9 cellular contexts compared by ENCODE assay signal in genomic region chr22:22201185-22201924, GRCh38. TPM values are rescaled to one million over a fixed set of nuclear protein-coding genes. Genes with fewer than 3 reads are reported as not detected.
DNase-seq lines count a peak whose midpoint lies in the region; ATAC-seq, FAIRE-seq and TF ChIP-seq lines count a peak whose summit lies in the region.
"Had no signal": no experiment of that assay in that cellular context is flagged by ENCODE, and none has a peak within 500 bp of the region (broad histone marks: within the 10 kb centered on the region; RNA-seq: fewer than 3 reads in every experiment).

No MANE protein-coding gene starts in this region.

- TF ChIP-seq CTCF in right atrium auricular region (IDR thresholded peaks at IDR 0.05), result peak; percentile 29 to 60
- TF ChIP-seq CTCF in upper lobe of right lung (IDR thresholded peaks at IDR 0.05), result peak; percentile 86

- H3K9me3 ChIP-seq in right atrium auricular region, result no peaks in the 10 kb centered on the region
- no peaks in the 10 kb centered on the region for H3K9me3 ChIP-seq in upper lobe of right lung
- H3K9me3 ChIP-seq: psoas muscle had no signal

- FAIRE-seq in H54 (lab: Jason Lieb, UNC), result no peak

- no peaks in the 10 kb centered on the region for H3K4me1 ChIP-seq in right atrium auricular region
- no peaks in the 10 kb centered on the region for H3K4me1 ChIP-seq in upper lobe of right lung
- H3K4me1 ChIP-seq: psoas muscle had no signal

- intact Hi-C loops in upper lobe of right lung (cut with DNase I), result no loop called here

- no peak overlapping the region for H3K4me3 ChIP-seq in right atrium auricular region
- no peak overlapping the region for H3K4me3 ChIP-seq in upper lobe of right lung
- H3K4me3 ChIP-seq: psoas muscle had no signal

- no peak for TF ChIP-seq POLR2A in H54 (IDR thresholded peaks at IDR 0.05; ENCODE audit: low read depth, low read length)

- DNase-seq in GM03348 (ENCODE audit: low spot score), result peak; percentile 50
- peak; percentile 17 for DNase-seq in H54 (ENCODE audit: insufficient read length, low spot score)
- DNase-seq in NCI-H2171 treated with DMSO at 0.1 percent for 48 hours (lab: John Stamatoyannopoulos, UW), result peak; percentile 92
- peak; percentile 59 to 67 for DNase-seq in activated T-cell treated with anti-CD3 and anti-CD28 coated beads, Interleukin-2, amount 50 U/mL, for 48 hours
- no peak for DNase-seq in right atrium auricular region (ENCODE audit: low spot score)
- DNase-seq in upper lobe of right lung, result peak; percentile 77
- no peak for DNase-seq in SW 1271 (lab: John Stamatoyannopoulos, UW)

- peak; percentile 79 for ATAC-seq in upper lobe of right lung
- ATAC-seq in GM21423 (IDR thresholded peaks at IDR 0.05; ENCODE audit: unreplicated experiment), result no peak
- ATAC-seq: psoas muscle had no signal

- H3K36me3 ChIP-seq in right atrium auricular region (no peaks in the 10 kb centered on the region), upper lobe of right lung (no peaks in the 10 kb centered on the region)

- no peak overlapping the region for H3K27ac ChIP-seq in right atrium auricular region
- H3K27ac ChIP-seq in upper lobe of right lung, result no peak overlapping the region
- H3K27ac ChIP-seq: psoas muscle had no signal

- H3K27me3 ChIP-seq in right atrium auricular region (peaks cover 0 to 4% of the 10 kb centered on the region in 2 donors), upper lobe of right lung (peaks cover 38% of the 10 kb centered on the region)

RNA-seq across cellular contexts. Expression of gene VPREB1, which starts 43.2 kb away (rescaled TPM):
- total RNA-seq in right atrium auricular region (not detected), upper lobe of right lung (not detected)
- total RNA-seq: psoas muscle had no signal

Comparison
In these comparisons a context has a peak if more than half of its experiments do, and no peak if none do; other contexts are left out.
1. DNase-seq: peak in GM03348 (single experiment), H54 (single experiment), NCI-H2171 treated with DMSO at 0.1 percent for 48 hours (single experiment), activated T-cell treated with anti-CD3 and anti-CD28 coated beads, Interleukin-2, amount 50 U/mL, for 48 hours (2 of 2) and upper lobe of right lung (single experiment); none in right atrium auricular region (single experiment) and SW 1271 (0 of 2).